8 cellular contexts compared by ENCODE assay signal in the genomic region with DNA sequence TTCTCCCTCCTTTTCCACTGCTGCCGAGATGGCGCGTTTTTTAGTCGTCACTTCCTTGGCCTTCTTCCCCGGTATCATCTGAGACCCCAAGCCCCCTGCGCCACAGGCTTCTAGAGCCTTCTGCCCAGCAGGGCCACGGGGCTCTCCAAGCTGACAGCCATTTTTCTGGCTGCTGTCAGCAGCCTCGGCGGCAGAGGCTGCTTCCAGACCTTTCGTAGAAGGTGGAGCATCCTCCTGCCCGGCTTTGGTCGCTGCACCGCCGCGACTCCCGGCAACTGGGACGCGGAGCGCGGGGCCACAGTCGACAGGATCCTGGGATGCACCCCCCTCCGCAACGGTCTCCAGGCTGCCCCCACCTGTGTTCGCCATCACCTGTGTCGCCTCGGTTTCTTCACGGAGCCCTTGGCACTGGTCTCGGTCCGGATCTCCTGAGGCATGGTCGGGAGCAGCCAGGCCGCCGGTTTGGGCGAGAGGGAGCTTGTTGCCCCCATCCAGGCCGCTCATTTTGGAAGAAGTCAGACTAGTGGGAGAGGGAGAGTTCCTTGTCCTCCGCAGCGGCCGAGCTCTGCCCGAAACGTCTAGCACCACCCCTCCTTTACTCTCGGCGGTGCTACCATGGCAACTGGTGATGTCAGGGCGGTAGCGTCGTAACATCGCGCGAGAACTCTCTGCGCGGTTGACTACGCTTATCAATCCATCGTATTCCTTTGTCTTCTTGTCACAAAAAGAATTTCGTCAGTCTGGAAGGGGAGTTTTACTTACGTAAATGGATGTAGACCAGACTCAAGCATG. TPM values are rescaled to one million over a fixed set of nuclear protein-coding genes. Genes with fewer than 3 reads are reported as not detected.
DNase-seq lines count a peak whose midpoint lies in the region; ATAC-seq and TF ChIP-seq lines count a peak whose summit lies in the region.

A gene (minus strand): TSS at position 571 of the 792 bp plus-strand sequence. CDS start 67 bp downstream, at position 504.

- H3K9me3 ChIP-seq in T-helper 17 cell (ENCODE audit: control insufficient read depth, low read length, poor library complexity, severe bottlenecking) (no peaks in the 10 kb centered on the region), right atrium auricular region (no peaks in the 10 kb centered on the region), prostate gland (no peaks in the 10 kb centered on the region)

- intact Hi-C loops in prostate gland (cut with DNase I), result no loop called here

- no peak within 1 kb of the TSS for H3K4me3 Mint-ChIP-seq in T-helper 17 cell

- no peaks in the 10 kb centered on the region for H3K36me3 Mint-ChIP-seq in T-helper 17 cell (ENCODE audit: low read depth)

- H3K36me3 ChIP-seq in right atrium auricular region (no peaks in the 10 kb centered on the region), prostate gland (no peaks in the 10 kb centered on the region), urinary bladder (ENCODE audit: insufficient read depth) (no peaks in the 10 kb centered on the region)

- no peak within 1 kb of the TSS for H3K27ac Mint-ChIP-seq in T-helper 17 cell

- H3K27ac ChIP-seq in right atrium auricular region (peak within 1 kb of the TSS; percentile 93), prostate gland (peak within 1 kb of the TSS; percentile 84 to 92), urinary bladder (ENCODE audit: low read depth) (peak within 1 kb of the TSS; percentile 59)

- H3K27me3 Mint-ChIP-seq in T-helper 17 cell, result no peaks in the 10 kb centered on the region

- peaks cover 27% of the 10 kb centered on the region for H3K4me1 Mint-ChIP-seq in T-helper 17 cell

- H3K4me1 ChIP-seq in right atrium auricular region (peaks cover 0 to 45% of the 10 kb centered on the region in 2 donors), prostate gland (replicated peaks) (peaks cover 11% of the 10 kb centered on the region), urinary bladder (ENCODE audit: insufficient read depth) (peaks cover 2% of the 10 kb centered on the region)

- TF ChIP-seq CTCF in right atrium auricular region (IDR thresholded peaks at IDR 0.05) (no peak), prostate gland (IDR thresholded peaks at IDR 0.05) (peak in 1 of 4 experiments; percentile 13)

- WGBS in prostate gland, result under 1% methylated on average over 53 of the region's 53 CpGs
- under 1% methylated on average over 53 of the region's 53 CpGs for WGBS in urinary bladder

- peak; percentile 100 for ATAC-seq in GM18502 (IDR thresholded peaks at IDR 0.05; ENCODE audit: poor library complexity, unreplicated experiment)
- ATAC-seq in HG02943 (IDR thresholded peaks at IDR 0.05; ENCODE audit: low read depth, unreplicated experiment), result peak; percentile 100
- ATAC-seq in T-helper 17 cell, result peak; percentile 97

- no peaks in the 10 kb centered on the region for H3K27me3 ChIP-seq in right atrium auricular region
- H3K27me3 ChIP-seq in prostate gland (replicated peaks; ENCODE audit: insufficient read depth), result no peaks in the 10 kb centered on the region

- peak; percentile 96 for TF ChIP-seq POLR2A in prostate gland (IDR thresholded peaks at IDR 0.05)

- H3K4me3 ChIP-seq in right atrium auricular region, result peak within 1 kb of the TSS; percentile 77 to 89
- H3K4me3 ChIP-seq in prostate gland, result peak within 1 kb of the TSS; percentile 61 to 80
- peak within 1 kb of the TSS; percentile 51 for H3K4me3 ChIP-seq in urinary bladder (ENCODE audit: low read depth, low read length)

- DNase-seq in NCI-H187 (lab: John Stamatoyannopoulos, UW) (peak; percentile 82 to 89), T-helper 17 cell (peak; percentile 79 to 86 (median 85)), anterior cingulate cortex (lab: John Stamatoyannopoulos, UW) (peak; percentile 38 to 97 (median 88)), right atrium auricular region (ENCODE audit: low spot score) (peak; percentile 95), prostate gland (ENCODE audit: low spot score) (peak; percentile 95)

RNA-seq across cellular contexts. Expression of the gene that starts here (rescaled TPM):
- total RNA-seq in T-helper 17 cell, result 10 to 100 TPM; 45.8 to 56.5 TPM
- 10 to 100 TPM; 29.2 to 34.5 TPM for total RNA-seq in right atrium auricular region
- total RNA-seq in prostate gland, result 10 to 100 TPM; 26.0 to 33.7 TPM
- total RNA-seq in urinary bladder, result 17.0 TPM
- polyA plus RNA-seq in urinary bladder, result 25.6 TPM

Comparison
In these comparisons a context has a peak if more than half of its experiments do, and no peak if none do; other contexts are left out.
1. Peak in every context shown above with its lines: DNase-seq, ATAC-seq, H3K4me3 ChIP-seq and H3K27ac ChIP-seq.